Comparison of ENCODE assay signal across 25 cellular contexts in genomic region chr10:128316925-128317324, GRCh38.
"Had no signal": no experiment of that assay in that cellular context is flagged by ENCODE, and none has a peak within 500 bp of the region (broad histone marks: within the 10 kb centered on the region; RNA-seq: fewer than 3 reads in every experiment).

No MANE protein-coding gene starts in this region.

- DNase-seq: activated B cell treated with CpG ODN at 0.5 μM for 24 hours; activated CD4-positive, alpha-beta T cell treated with anti-CD3 and anti-CD28 coated beads for 1 hour; activated CD4-positive, alpha-beta T cell treated with anti-CD3 and anti-CD28 coated beads, Interleukin-2, amount 10 ng/mL, durations not matched to agents 24 days and 14 days; activated CD4-positive, alpha-beta T cell treated with anti-CD3 and anti-CD28 coated beads, Interleukin-2, amount 50 U/mL, for 48 hours; activated CD8-positive, alpha-beta memory T cell treated with anti-CD3 and anti-CD28 coated beads, Interleukin-2, amount 10 ng/mL, durations not matched to agents 7 days and 5 days; activated effector memory CD4-positive, alpha-beta T cell treated with Interleukin-2 at 50 U/mL for 16 hours; activated naive CD4-positive, alpha-beta T cell; activated T-cell treated with anti-CD3 and anti-CD28 coated beads, Interleukin-2, amount 50 U/mL, for 24 hours; aorta; MM.1S; NCI-H1105 treated with DMSO at 0.1 percent for 48 hours; NCI-H1436 treated with DMSO at 0.1 percent for 48 hours; NCI-H187; NCI-H2081; NCI-H510A treated with DMSO at 0.1 percent for 48 hours; NCI-H69; NK-92 treated with Interleukin-12 subunit alpha and Interleukin-12 subunit beta, amount 100 ng/mL, for 24 hours; Peyer's patch; Right ventricle myocardium superior; T-helper 17 cell; T-helper 9 cell had no signal

- H3K36me3 Mint-ChIP-seq: activated CD8-positive, alpha-beta memory T cell treated with anti-CD3 and anti-CD28 coated beads, Interleukin-2, amount 10 ng/mL, durations not matched to agents 7 days and 5 days; activated naive CD4-positive, alpha-beta T cell treated with anti-CD3 and anti-CD28 coated beads, Interleukin-2, amount 50 U/mL, for 24 hours had no signal

- H3K27ac ChIP-seq: Peyer's patch, RWPE1 had no signal

- H3K4me1 Mint-ChIP-seq: activated B cell treated with CpG ODN at 0.5 μM for 24 hours; activated CD4-positive, alpha-beta T cell treated with anti-CD3 and anti-CD28 coated beads, Interleukin-2, amount 10 ng/mL, durations not matched to agents 24 days and 14 days; activated CD8-positive, alpha-beta memory T cell treated with anti-CD3 and anti-CD28 coated beads, Interleukin-2, amount 10 ng/mL, durations not matched to agents 7 days and 5 days; activated naive CD4-positive, alpha-beta T cell treated with anti-CD3 and anti-CD28 coated beads, Interleukin-2, amount 50 U/mL, for 24 hours; T-helper 17 cell had no signal

- ATAC-seq: activated CD8-positive, alpha-beta memory T cell treated with anti-CD3 and anti-CD28 coated beads, Interleukin-2, amount 10 ng/mL, durations not matched to agents 7 days and 5 days; T-helper 17 cell had no signal

- H3K4me1 ChIP-seq: Peyer's patch had no signal

- H3K4me3 Mint-ChIP-seq: activated B cell treated with CpG ODN at 0.5 μM for 24 hours; activated CD4-positive, alpha-beta T cell treated with anti-CD3 and anti-CD28 coated beads, Interleukin-2, amount 10 ng/mL, durations not matched to agents 24 days and 14 days; activated CD8-positive, alpha-beta memory T cell treated with anti-CD3 and anti-CD28 coated beads, Interleukin-2, amount 10 ng/mL, durations not matched to agents 7 days and 5 days; activated naive CD4-positive, alpha-beta T cell treated with anti-CD3 and anti-CD28 coated beads, Interleukin-2, amount 50 U/mL, for 24 hours; activated T-cell treated with anti-CD3 and anti-CD28 coated beads, Interleukin-2, amount 50 U/mL, for 24 hours; activated T-helper 1 cell treated with anti-CD3 and anti-CD28 coated beads, Interleukin-12 subunit alpha, Interleukin-12 subunit beta, Interleukin-2, Interleukin-4 antibody, amounts not matched to agents 30 ng/mL and 10 ng/mL and 1 ng/mL, durations not matched to agents 14 hours and 24 hours and 36 hours; T-helper 17 cell had no signal

- H3K9me3 Mint-ChIP-seq: activated B cell treated with CpG ODN at 0.5 μM for 24 hours; activated CD4-positive, alpha-beta T cell treated with anti-CD3 and anti-CD28 coated beads, Interleukin-2, amount 10 ng/mL, durations not matched to agents 24 days and 14 days; activated naive CD4-positive, alpha-beta T cell treated with anti-CD3 and anti-CD28 coated beads, Interleukin-2, amount 50 U/mL, for 24 hours; activated T-cell treated with anti-CD3 and anti-CD28 coated beads, Interleukin-2, amount 50 U/mL, for 24 hours; activated T-helper 1 cell treated with anti-CD3 and anti-CD28 coated beads, Interleukin-12 subunit alpha, Interleukin-12 subunit beta, Interleukin-2, Interleukin-4 antibody, amounts not matched to agents 30 ng/mL and 10 ng/mL and 1 ng/mL, durations not matched to agents 14 hours and 24 hours and 36 hours had no signal

- FAIRE-seq: bronchial epithelial cell had no signal

- H3K27me3 Mint-ChIP-seq: activated B cell treated with CpG ODN at 0.5 μM for 24 hours; activated CD4-positive, alpha-beta T cell treated with anti-CD3 and anti-CD28 coated beads, Interleukin-2, amount 10 ng/mL, durations not matched to agents 24 days and 14 days; activated naive CD4-positive, alpha-beta T cell treated with anti-CD3 and anti-CD28 coated beads, Interleukin-2, amount 50 U/mL, for 24 hours; activated T-cell treated with anti-CD3 and anti-CD28 coated beads, Interleukin-2, amount 50 U/mL, for 24 hours had no signal

- H3K27me3 ChIP-seq: Peyer's patch had no signal

- H3K36me3 ChIP-seq: Peyer's patch had no signal

- H3K9me3 ChIP-seq: Peyer's patch had no signal

- H3K27ac Mint-ChIP-seq: activated B cell treated with CpG ODN at 0.5 μM for 24 hours; activated CD4-positive, alpha-beta T cell treated with anti-CD3 and anti-CD28 coated beads, Interleukin-2, amount 10 ng/mL, durations not matched to agents 24 days and 14 days; activated CD8-positive, alpha-beta memory T cell treated with anti-CD3 and anti-CD28 coated beads, Interleukin-2, amount 10 ng/mL, durations not matched to agents 7 days and 5 days; activated naive CD4-positive, alpha-beta T cell treated with anti-CD3 and anti-CD28 coated beads, Interleukin-2, amount 50 U/mL, for 24 hours; activated T-cell treated with anti-CD3 and anti-CD28 coated beads, Interleukin-2, amount 50 U/mL, for 24 hours; activated T-helper 1 cell treated with anti-CD3 and anti-CD28 coated beads, Interleukin-12 subunit alpha, Interleukin-12 subunit beta, Interleukin-2, Interleukin-4 antibody, amounts not matched to agents 30 ng/mL and 10 ng/mL and 1 ng/mL, durations not matched to agents 14 hours and 24 hours and 36 hours; T-helper 17 cell had no signal

- H3K4me3 ChIP-seq: Peyer's patch had no signal
